ENCODE assay signal across 10 cellular contexts in the genomic region with DNA sequence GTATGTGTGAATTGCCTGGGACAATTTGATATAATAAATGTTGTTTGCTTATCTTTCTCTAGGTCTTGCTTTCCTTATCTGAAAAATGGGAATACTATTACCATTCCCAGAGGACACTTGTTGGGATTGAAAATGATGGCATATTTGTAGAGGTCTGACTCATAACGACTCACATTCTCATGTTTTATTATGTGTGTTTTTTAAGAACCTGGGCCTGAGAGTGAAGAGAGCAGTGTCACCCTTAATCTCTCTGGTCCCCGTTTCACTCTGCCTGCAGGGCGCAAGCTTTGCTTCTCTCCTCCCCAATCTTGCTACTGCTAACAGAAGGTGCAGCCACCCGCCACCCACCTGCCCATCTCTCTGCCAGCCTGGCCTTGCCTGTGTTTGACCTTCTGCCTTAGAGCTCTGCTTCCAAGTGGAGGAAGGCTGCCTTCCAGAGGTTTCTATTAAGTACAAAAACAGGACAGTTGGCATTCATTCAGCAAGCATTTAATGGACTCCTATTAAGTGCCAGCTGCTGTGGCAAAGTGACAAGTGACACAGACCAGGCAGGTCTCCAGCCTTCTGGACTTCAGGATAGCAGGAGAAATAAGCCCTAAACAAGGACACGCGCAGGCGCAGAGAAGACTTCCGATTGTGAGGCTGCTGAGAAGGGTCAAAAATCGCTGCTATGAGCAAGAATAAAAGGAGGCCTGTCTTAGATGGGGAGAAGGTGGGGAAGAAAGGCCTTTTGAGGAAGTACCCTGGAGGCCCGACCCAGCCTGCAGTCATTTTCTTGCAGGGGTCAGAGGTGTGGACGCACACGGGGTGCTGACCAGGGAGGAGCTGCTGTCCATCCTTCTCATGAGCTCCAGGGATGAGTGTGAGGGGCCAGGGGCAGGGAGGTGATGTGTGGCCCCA.
DNase-seq lines count a peak whose midpoint lies in the region; ATAC-seq and TF ChIP-seq lines count a peak whose summit lies in the region.
"Had no signal": no experiment of that assay in that cellular context is flagged by ENCODE, and none has a peak within 500 bp of the region (broad histone marks: within the 10 kb centered on the region; RNA-seq: fewer than 3 reads in every experiment).

No MANE protein-coding gene starts in this region.

- no peaks in the 10 kb centered on the region for H3K27me3 ChIP-seq in mammary epithelial cell (ENCODE audit: insufficient read depth, low read length)

- no peak overlapping the region for H2AFZ ChIP-seq in mammary epithelial cell (ENCODE audit: low read depth, low read length)

- 70% methylated on average over 12 of the region's 12 CpGs for WGBS in mammary epithelial cell (ENCODE audit: low coverage, missing lambda C conversion rate)

- no peaks in the 10 kb centered on the region for H3K79me2 ChIP-seq in mammary epithelial cell (ENCODE audit: insufficient read depth, low read length)

- intact Hi-C loops in mammary epithelial cell (cut with micrococcal nuclease): no loop called here

- TF ChIP-seq CTCF in mammary epithelial cell (conservative IDR thresholded peaks at IDR 0.05 in 1 of 2, IDR thresholded peaks at IDR 0.05 in 1 of 2; ENCODE audit: extremely low read depth in 1 of 2, insufficient read depth in 1 of 2, low read depth in 1 of 2, low read length in 2 of 2): no peak

- no peaks in the 10 kb centered on the region for H4K20me1 ChIP-seq in mammary epithelial cell (ENCODE audit: insufficient read depth, low read length)

- no peaks in the 10 kb centered on the region for H3K4me1 ChIP-seq in mammary epithelial cell (ENCODE audit: insufficient read depth, low read length)

- H3K9ac ChIP-seq in mammary epithelial cell (ENCODE audit: insufficient read depth, low read length): no peak overlapping the region

- H3K36me3 ChIP-seq in mammary epithelial cell (ENCODE audit: insufficient read depth, low read length): no peaks in the 10 kb centered on the region

- dilution Hi-C loops in mammary epithelial cell (cut with HindIII; ENCODE audit: low sequenced_read_pairs): loop anchor here (25.0 kb wide), 1 partner anchor 312 kb away; no protein-coding TSS in a partner anchor

- in situ Hi-C loops in mammary epithelial cell (cut with MboI; ENCODE audit: low sequenced_read_pairs in 2 of 2): loop anchor here (25.0 kb wide), 1 partner anchor 537 kb away; no protein-coding TSS in a partner anchor

- no peak overlapping the region for H3K4me2 ChIP-seq in mammary epithelial cell (ENCODE audit: insufficient read depth, low read depth, low read length)

- no peak for ATAC-seq in HG03457 (IDR thresholded peaks at IDR 0.05; ENCODE audit: unreplicated experiment)
- no peak for ATAC-seq in GM19395 (IDR thresholded peaks at IDR 0.05; ENCODE audit: unreplicated experiment)
- no peak for ATAC-seq in GM18498 (IDR thresholded peaks at IDR 0.05; ENCODE audit: unreplicated experiment)
- no peak for ATAC-seq in GM21381 (IDR thresholded peaks at IDR 0.05; ENCODE audit: unreplicated experiment)

- H3K4me3 ChIP-seq in mammary epithelial cell (replicated peaks in 1 of 3; ENCODE audit: insufficient read depth in 1 of 3, low read depth in 2 of 3, low read length in 3 of 3): no peak overlapping the region

- H3K9me3 ChIP-seq in mammary epithelial cell (replicated peaks; ENCODE audit: insufficient read depth, low read length): no peaks in the 10 kb centered on the region

- BruUV-seq in mammary epithelial cell (replicated peaks; lab: Mats Ljungman, UMichigan): no TSS peak

- peak; percentile 54 for DNase-seq in DMS 273 (lab: John Stamatoyannopoulos, UW; ENCODE audit: unreplicated experiment)
- peak; percentile 15 for DNase-seq in MV-4-11 (lab: John Stamatoyannopoulos, UW)
- peak; percentile 53 for DNase-seq in mammary epithelial cell
- peak; percentile 77 for DNase-seq in mesenteric fat pad (ENCODE audit: low spot score)
- DNase-seq: activated CD4-positive, alpha-beta T cell treated with anti-CD3 and anti-CD28 coated beads, Interleukin-2, amount 50 U/mL, for 48 hours; endodermal cell had no signal

- no peak overlapping the region for H3K27ac ChIP-seq in mammary epithelial cell (ENCODE audit: insufficient read depth, low read depth, low read length)

- CTCF ChIA-PET in mammary epithelial cell (lab: Charles Lee; ENCODE audit: low non-redundant PET): no interaction called here

Comparison
In these comparisons a context has a peak if more than half of its experiments do, and no peak if none do; other contexts are left out.
1. DNase-seq: peak in every context shown above with its lines; median percentile 77 in mesenteric fat pad; 54 in DMS 273; 53 in mammary epithelial cell; 15 in MV-4-11.